In the genomic region with DNA sequence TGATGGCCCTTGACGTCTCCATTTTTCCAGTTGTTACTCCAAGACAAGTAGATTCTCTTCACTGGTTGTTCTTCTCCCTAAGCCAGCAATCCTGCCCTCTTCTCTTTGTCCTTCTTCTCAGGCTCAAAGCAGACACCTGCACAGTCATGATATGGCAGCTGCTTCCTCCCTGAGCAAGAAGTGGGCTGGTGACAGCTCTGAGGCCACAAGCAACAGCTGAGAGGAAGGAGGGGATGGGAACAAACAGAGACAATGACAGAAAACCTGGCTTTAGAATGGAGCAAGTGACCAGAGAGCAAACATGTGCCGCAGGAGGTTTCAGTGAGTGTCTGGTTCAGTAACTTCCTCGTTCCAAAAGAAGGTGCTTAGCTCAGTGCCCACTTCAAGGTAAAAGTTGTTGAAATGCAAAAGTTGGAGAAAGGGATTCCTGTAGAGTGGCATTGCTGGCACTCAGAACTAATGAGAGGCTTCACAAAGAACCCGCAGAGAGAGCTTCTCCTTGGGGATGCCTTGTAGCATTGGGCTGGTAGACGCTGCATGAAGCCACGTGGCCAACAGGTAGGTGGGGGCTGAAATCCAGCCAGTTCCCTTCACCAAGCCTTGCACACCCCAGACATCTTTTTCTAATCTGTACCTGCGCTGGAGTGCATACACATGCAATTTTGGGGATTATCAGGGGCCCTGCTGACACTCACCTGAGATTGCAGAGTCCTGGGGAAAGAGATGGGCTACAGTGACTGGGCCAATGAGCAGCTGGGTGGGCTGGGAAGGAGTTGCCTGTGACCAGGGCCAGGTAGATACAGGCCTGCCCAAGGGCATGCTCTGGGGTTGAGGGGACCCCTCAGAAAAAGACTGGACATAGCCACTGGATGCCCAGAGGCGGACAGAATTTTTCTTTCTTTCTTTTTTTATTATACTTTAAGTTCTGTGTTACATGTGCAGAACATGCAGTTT, we compare ENCODE assay signal across 15 cellular contexts.
DNase-seq lines count a peak whose midpoint lies in the region; ATAC-seq, FAIRE-seq and TF ChIP-seq lines count a peak whose summit lies in the region.
"Had no signal": no experiment of that assay in that cellular context is flagged by ENCODE, and none has a peak within 500 bp of the region (broad histone marks: within the 10 kb centered on the region; RNA-seq: fewer than 3 reads in every experiment).

No MANE protein-coding gene starts in this region.

- FAIRE-seq in bronchial epithelial cell (lab: Jason Lieb, UNC), result peak; percentile 52

- no peak overlapping the region for H3K27ac Mint-ChIP-seq in stimulated activated effector memory CD8-positive, alpha-beta T cell treated with anti-CD3 and anti-CD28 coated beads, Interleukin-12 subunit alpha, Interleukin-12 subunit beta, amount 100 ng/mL, for 72 hours
- H3K27ac Mint-ChIP-seq: H9; T-helper 1 cell treated with Interleukin-12 subunit alpha and Interleukin-12 subunit beta and Interleukin-4 antibody, amounts not matched to agents 30 μg/mL and 1 μg/mL, for 36 hours had no signal

- H3K36me3 Mint-ChIP-seq in stimulated activated effector memory CD8-positive, alpha-beta T cell treated with anti-CD3 and anti-CD28 coated beads, Interleukin-12 subunit alpha, Interleukin-12 subunit beta, amount 100 ng/mL, for 72 hours, result no peaks in the 10 kb centered on the region

- H3K9me3 Mint-ChIP-seq in stimulated activated effector memory CD8-positive, alpha-beta T cell treated with anti-CD3 and anti-CD28 coated beads, Interleukin-12 subunit alpha, Interleukin-12 subunit beta, amount 100 ng/mL, for 72 hours, result no peaks in the 10 kb centered on the region
- H3K9me3 Mint-ChIP-seq: T-helper 1 cell treated with Interleukin-12 subunit alpha and Interleukin-12 subunit beta and Interleukin-4 antibody, amounts not matched to agents 30 μg/mL and 1 μg/mL, for 36 hours had no signal

- DNase-seq in DMS53 treated with DMSO at 0.1 percent for 48 hours (lab: John Stamatoyannopoulos, UW; ENCODE audit: unreplicated experiment), result peak; percentile 63
- peak; percentile 1 for DNase-seq in NCI-H2029 treated with DMSO at 0.1 percent for 48 hours (lab: John Stamatoyannopoulos, UW)
- DNase-seq in bronchial epithelial cell (ENCODE audit: low read depth), result no peak
- no peak for DNase-seq in stimulated activated effector memory CD8-positive, alpha-beta T cell treated with anti-CD3 and anti-CD28 coated beads, Interleukin-12 subunit alpha, Interleukin-12 subunit beta, amount 100 ng/mL, for 72 hours (ENCODE audit: low spot score in 2 of 2)
- DNase-seq in dermis blood vessel endothelial cell, result no peak
- no peak for DNase-seq in NCI-H1694 treated with DMSO at 0.1 percent for 48 hours (lab: John Stamatoyannopoulos, UW)
- DNase-seq: ACHN, GDM1, H9, NCI-H1694, NCI-H748 treated with DMSO at 0.1 percent for 48 hours, PC-3, RPMI8226 had no signal

- peaks cover 2% of the 10 kb centered on the region for H3K27me3 ChIP-seq in bronchial epithelial cell (ENCODE audit: control insufficient read depth, insufficient read depth, low read length)

- H3K4me3 ChIP-seq in bronchial epithelial cell (ENCODE audit: low read depth, low read length), result no peak overlapping the region

- H3K36me3 ChIP-seq in bronchial epithelial cell (ENCODE audit: control insufficient read depth, insufficient read depth, low read length), result no peaks in the 10 kb centered on the region

- H3K4me1 Mint-ChIP-seq in stimulated activated effector memory CD8-positive, alpha-beta T cell treated with anti-CD3 and anti-CD28 coated beads, Interleukin-12 subunit alpha, Interleukin-12 subunit beta, amount 100 ng/mL, for 72 hours, result no peaks in the 10 kb centered on the region
- H3K4me1 Mint-ChIP-seq: H9 had no signal

- H3K4me3 Mint-ChIP-seq in stimulated activated effector memory CD8-positive, alpha-beta T cell treated with anti-CD3 and anti-CD28 coated beads, Interleukin-12 subunit alpha, Interleukin-12 subunit beta, amount 100 ng/mL, for 72 hours, result no peak overlapping the region
- H3K4me3 Mint-ChIP-seq: H9; T-helper 1 cell treated with Interleukin-12 subunit alpha and Interleukin-12 subunit beta and Interleukin-4 antibody, amounts not matched to agents 30 μg/mL and 1 μg/mL, for 36 hours had no signal

- ATAC-seq in stimulated activated effector memory CD8-positive, alpha-beta T cell treated with anti-CD3 and anti-CD28 coated beads, Interleukin-12 subunit alpha, Interleukin-12 subunit beta, amount 100 ng/mL, for 72 hours, result peak; percentile 16
- no peak for ATAC-seq in GM19463 (IDR thresholded peaks at IDR 0.05; ENCODE audit: unreplicated experiment)
- ATAC-seq: PC-3 had no signal

- no peak for TF ChIP-seq CTCF in bronchial epithelial cell (IDR thresholded peaks at IDR 0.05; ENCODE audit: insufficient read depth, low read length, severe bottlenecking)

Comparison
In these comparisons a context has a peak if more than half of its experiments do, and no peak if none do; other contexts are left out.
1. DNase-seq: peak in DMS53 treated with DMSO at 0.1 percent for 48 hours (single experiment) and NCI-H2029 treated with DMSO at 0.1 percent for 48 hours (single experiment); none in bronchial epithelial cell (single experiment), stimulated activated effector memory CD8-positive, alpha-beta T cell treated with anti-CD3 and anti-CD28 coated beads, Interleukin-12 subunit alpha, Interleukin-12 subunit beta, amount 100 ng/mL, for 72 hours (0 of 2), dermis blood vessel endothelial cell (single experiment) and NCI-H1694 treated with DMSO at 0.1 percent for 48 hours (single experiment).